Comparison of ENCODE assay signal across 26 cellular contexts in genomic region chr16:52320930-52321439, GRCh38.
"Had no signal": no experiment of that assay in that cellular context is flagged by ENCODE, and none has a peak within 500 bp of the region (broad histone marks: within the 10 kb centered on the region; RNA-seq: fewer than 3 reads in every experiment).

No MANE protein-coding gene starts in this region.

- H3K4me2 ChIP-seq: KMS-11, PC-9 had no signal

- H2AFZ ChIP-seq: PC-9 had no signal

- H3K9ac ChIP-seq: KMS-11 had no signal

- H3K27me3 ChIP-seq: Peyer's patch, SJCRH30 had no signal

- H3K9me3 ChIP-seq: Peyer's patch, SJCRH30 had no signal

- H3K4me3 ChIP-seq: K562, PC-9, Peyer's patch, SJCRH30 had no signal

- FAIRE-seq: HTR-8/SVneo, K562 had no signal

- H3K27ac ChIP-seq: HL-60, KMS-11, PC-9, Peyer's patch, SJCRH30 had no signal

- H3K36me3 ChIP-seq: Peyer's patch, SJCRH30 had no signal

- DNase-seq: Kasumi-1, MV-4-11, NCI-H1048, NCI-H1105, NCI-H1417, NCI-H1436 treated with DMSO at 0.1 percent for 48 hours, NCI-H1694, NCI-H187 treated with DMSO at 0.1 percent for 48 hours, NCI-H2029 treated with DMSO at 0.1 percent for 48 hours, NCI-H2107, NCI-H2171 treated with DMSO at 0.1 percent for 48 hours, NCI-H345, NCI-H446 treated with DMSO at 0.1 percent for 48 hours, NCI-H510A treated with DMSO at 0.1 percent for 48 hours, NCI-H526, NCI-H82, OCI-M1, PC-9, Peyer's patch, SHP77 treated with DMSO at 0.1 percent for 48 hours, SJCRH30, T-helper 1 cell had no signal

- H3K4me1 ChIP-seq: Peyer's patch, SJCRH30 had no signal
